14 cellular contexts compared by ENCODE assay signal in the genomic region with DNA sequence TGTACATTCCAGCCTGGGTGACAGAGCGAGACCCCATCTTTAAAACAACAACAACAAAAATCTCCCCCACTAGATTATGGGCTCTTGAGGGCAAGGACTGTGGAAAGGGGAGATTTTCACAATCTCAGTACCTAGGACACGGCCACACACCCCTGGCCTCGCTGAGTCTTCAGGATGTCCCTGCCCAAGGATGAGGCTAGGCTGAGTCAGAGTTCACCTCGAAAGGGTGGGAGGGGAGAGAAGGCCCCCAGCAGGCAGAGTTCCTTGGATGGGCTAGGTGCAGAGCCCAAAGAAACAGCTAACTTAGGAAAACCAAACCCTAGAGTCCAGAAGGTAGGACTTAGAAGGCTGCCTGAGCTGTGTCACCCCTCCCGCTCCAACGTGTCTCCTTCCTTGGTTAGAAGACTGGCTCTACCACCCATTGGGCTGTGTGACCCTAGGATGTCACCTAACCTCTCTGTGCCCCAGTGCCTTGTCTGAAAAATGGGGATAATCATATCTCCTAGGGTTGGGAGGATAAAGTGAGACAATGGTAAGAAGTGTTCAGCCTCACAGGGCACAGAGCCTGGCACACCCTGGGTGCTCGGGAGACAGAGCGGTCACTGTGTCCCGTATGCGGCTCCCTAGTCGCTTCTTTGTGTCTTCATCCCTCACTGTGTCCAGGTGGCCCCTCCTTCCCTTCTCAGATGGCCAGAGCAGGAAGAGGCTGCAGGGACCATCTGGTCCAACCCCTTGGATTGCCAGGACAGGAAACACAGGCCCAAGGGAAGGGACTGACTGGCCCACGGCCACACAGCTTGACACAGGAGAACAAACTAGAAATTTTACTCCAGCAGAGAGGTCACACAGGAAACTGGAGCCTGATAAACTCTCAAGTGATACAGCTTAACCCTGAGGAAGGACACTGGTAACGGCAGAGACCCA. TPM values are rescaled to one million over a fixed set of nuclear protein-coding genes. Genes with fewer than 3 reads are reported as not detected.
A peak's percentile ranks its signal among the peaks of the same experiment; 100 is the strongest.
DNase-seq lines count a peak whose midpoint lies in the region; ATAC-seq lines count a peak whose summit lies in the region.
"Had no signal": no experiment of that assay in that cellular context is flagged by ENCODE, and none has a peak within 500 bp of the region (broad histone marks: within the 10 kb centered on the region; RNA-seq: fewer than 3 reads in every experiment).

No MANE protein-coding gene starts in this region.

- intact Hi-C loops in sciatic nerve (cut with DNase I) = no loop called here

- peaks cover 5% of the 10 kb centered on the region for H3K4me1 Mint-ChIP-seq in activated naive CD8-positive, alpha-beta T cell treated with anti-CD3 and anti-CD28 coated beads for 36 hours

- DNase-seq in M059J (ENCODE audit: low read depth) = peak; percentile 33
- DNase-seq in left kidney (ENCODE audit: low read depth, low spot score) = peak; percentile 50
- DNase-seq in sciatic nerve (ENCODE audit: low spot score) = no peak
- no peak for DNase-seq in activated naive CD8-positive, alpha-beta T cell treated with anti-CD3 and anti-CD28 coated beads for 36 hours
- no peak for DNase-seq in NCI-H2107 (lab: John Stamatoyannopoulos, UW)
- no peak for DNase-seq in stimulated activated naive CD4-positive, alpha-beta T cell (lab: John Stamatoyannopoulos, UW)
- no peak for DNase-seq in activated CD4-positive, alpha-beta T cell treated with anti-CD3 and anti-CD28 coated beads, Interleukin-2, amount 50 U/mL, for 4 hours
- DNase-seq: activated B cell treated with CpG ODN at 0.5 μM for 24 hours; activated CD8-positive, alpha-beta memory T cell treated with anti-CD3 and anti-CD28 coated beads, Interleukin-2, amount 50 U/mL, for 4 hours; BE2C had no signal

- peak overlapping the region; percentile 90 for H3K27ac ChIP-seq in cingulate gyrus (ENCODE audit: low read depth, low read length)
- H3K27ac ChIP-seq: prostate gland had no signal

- peak; percentile 82 for ATAC-seq in sciatic nerve
- ATAC-seq: GM12878 had no signal

- H3K27ac Mint-ChIP-seq in activated naive CD8-positive, alpha-beta T cell treated with anti-CD3 and anti-CD28 coated beads for 36 hours = no peak overlapping the region
- H3K27ac Mint-ChIP-seq: activated B cell treated with CpG ODN at 0.5 μM for 24 hours; activated naive CD4-positive, alpha-beta T cell treated with anti-CD3 and anti-CD28 coated beads, Interleukin-2, amount 50 U/mL, for 24 hours had no signal

- no peak overlapping the region for H3K4me3 Mint-ChIP-seq in activated naive CD8-positive, alpha-beta T cell treated with anti-CD3 and anti-CD28 coated beads for 36 hours
- H3K4me3 Mint-ChIP-seq: activated B cell treated with CpG ODN at 0.5 μM for 24 hours; activated naive CD4-positive, alpha-beta T cell treated with anti-CD3 and anti-CD28 coated beads, Interleukin-2, amount 50 U/mL, for 24 hours had no signal

- H3K9me3 Mint-ChIP-seq in activated naive CD8-positive, alpha-beta T cell treated with anti-CD3 and anti-CD28 coated beads for 36 hours = no peaks in the 10 kb centered on the region
- H3K9me3 Mint-ChIP-seq: activated B cell treated with CpG ODN at 0.5 μM for 24 hours; activated naive CD4-positive, alpha-beta T cell treated with anti-CD3 and anti-CD28 coated beads, Interleukin-2, amount 50 U/mL, for 24 hours had no signal

- H3K36me3 Mint-ChIP-seq in activated naive CD8-positive, alpha-beta T cell treated with anti-CD3 and anti-CD28 coated beads for 36 hours = peaks cover 4% of the 10 kb centered on the region

- H3K27me3 Mint-ChIP-seq in activated naive CD8-positive, alpha-beta T cell treated with anti-CD3 and anti-CD28 coated beads for 36 hours = no peaks in the 10 kb centered on the region
- H3K27me3 Mint-ChIP-seq: activated B cell treated with CpG ODN at 0.5 μM for 24 hours; activated naive CD4-positive, alpha-beta T cell treated with anti-CD3 and anti-CD28 coated beads, Interleukin-2, amount 50 U/mL, for 24 hours had no signal

RNA-seq across cellular contexts. Expression of a gene that starts 11.2 kb away (rescaled TPM):
- total RNA-seq in M059J (2014; rRNA removed; shearing (Covaris generic)) = 14.4 and 15.6 TPM in 2 replicates
- total RNA-seq in sciatic nerve = 12.7 TPM
- 1 to 10 TPM; 3.4 to 4.5 TPM for total RNA-seq in activated naive CD8-positive, alpha-beta T cell treated with anti-CD3 and anti-CD28 coated beads for 36 hours

Comparison
In these comparisons a context has a peak if more than half of its experiments do, and no peak if none do; other contexts are left out.
1. DNase-seq: peak in M059J (single experiment) and left kidney (single experiment); none in sciatic nerve (single experiment), activated naive CD8-positive, alpha-beta T cell treated with anti-CD3 and anti-CD28 coated beads for 36 hours (single experiment), NCI-H2107 (single experiment), stimulated activated naive CD4-positive, alpha-beta T cell (0 of 6) and activated CD4-positive, alpha-beta T cell treated with anti-CD3 and anti-CD28 coated beads, Interleukin-2, amount 50 U/mL, for 4 hours (0 of 2).